11 cellular contexts compared by ENCODE assay signal in genomic region chr19:49335784-49336481, GRCh38. TPM values are rescaled to one million over a fixed set of nuclear protein-coding genes. Genes with fewer than 3 reads are reported as not detected.
DNase-seq lines count a peak whose midpoint lies in the region; ATAC-seq and TF ChIP-seq lines count a peak whose summit lies in the region.
"Had no signal": no experiment of that assay in that cellular context is flagged by ENCODE, and none has a peak within 500 bp of the region (broad histone marks: within the 10 kb centered on the region; RNA-seq: fewer than 3 reads in every experiment).

No MANE protein-coding gene starts in this region.

- H3K4me1 ChIP-seq in mucosa of rectum (ENCODE audit: control insufficient read depth in 2 of 2, insufficient read depth in 2 of 2, low read length in 2 of 2): peaks cover 4 to 18% of the 10 kb centered on the region in 2 donors
- peaks cover 4% of the 10 kb centered on the region for H3K4me1 ChIP-seq in smooth muscle cell (ENCODE audit: low read depth)

- no peaks in the 10 kb centered on the region for H3K27me3 ChIP-seq in mucosa of rectum (ENCODE audit: control insufficient read depth in 2 of 2, insufficient read depth in 2 of 2, low read length in 2 of 2)
- H3K27me3 ChIP-seq in smooth muscle cell (ENCODE audit: low read depth): no peaks in the 10 kb centered on the region

- no peaks in the 10 kb centered on the region for H3K9me3 ChIP-seq in mucosa of rectum (ENCODE audit: control insufficient read depth in 2 of 2, low read length in 2 of 2)
- H3K9me3 ChIP-seq in smooth muscle cell (replicated peaks; ENCODE audit: low read depth): no peaks in the 10 kb centered on the region

- H3K36me3 ChIP-seq in mucosa of rectum (ENCODE audit: control insufficient read depth in 2 of 2, insufficient read depth in 2 of 2, low read length in 2 of 2) (no peaks in the 10 kb centered on the region), smooth muscle cell (ENCODE audit: low read depth) (no peaks in the 10 kb centered on the region)

- TF ChIP-seq CTCF in GM12875 (IDR thresholded peaks at IDR 0.05; ENCODE audit: borderline replicate concordance, insufficient read depth, low read depth, low read length): no peak
- no peak for TF ChIP-seq CTCF in smooth muscle cell (IDR thresholded peaks at IDR 0.05; ENCODE audit: borderline replicate concordance, insufficient read depth, poor library complexity, severe bottlenecking)

- H3K27ac ChIP-seq in mucosa of rectum (ENCODE audit: low read depth in 2 of 2, low read length in 2 of 2) (peak overlapping the region; percentile 14 to 79), smooth muscle cell (ENCODE audit: low read depth) (no peak overlapping the region)

- H4K20me1 ChIP-seq in smooth muscle cell (ENCODE audit: low read depth): peaks cover 31% of the 10 kb centered on the region

- WGBS in smooth muscle cell (ENCODE audit: low lambda C conversion rate): 94% methylated on average over 14 of the region's 14 CpGs

- H3K4me3 ChIP-seq in GM12875 (ENCODE audit: low read depth, low read length) (peak overlapping the region; percentile 88), mucosa of rectum (ENCODE audit: low read length in 2 of 2) (peak overlapping the region; percentile 46 to 75), smooth muscle cell (no peak overlapping the region)

- no peak overlapping the region for H2AFZ ChIP-seq in smooth muscle cell (ENCODE audit: low read depth)

- H3K4me2 ChIP-seq in smooth muscle cell: no peak overlapping the region

- H3K79me2 ChIP-seq in smooth muscle cell (ENCODE audit: low read depth): no peaks in the 10 kb centered on the region

- peak; percentile 20 to 27 for DNase-seq in AML-193 (lab: John Stamatoyannopoulos, UW)
- peak; percentile 14 for DNase-seq in activated T-cell treated with anti-CD3 and anti-CD28 coated beads, Interleukin-2, amount 50 U/mL, for 48 hours
- no peak for DNase-seq in smooth muscle cell (lab: John Stamatoyannopoulos, UW; ENCODE audit: unreplicated experiment)
- no peak for DNase-seq in cerebellum (ENCODE audit: low spot score)
- DNase-seq in EL: no peak
- DNase-seq: amniotic stem cell, NCI-H1092 treated with DMSO at 0.1 percent for 48 hours had no signal

- H3F3A ChIP-seq in smooth muscle cell (ENCODE audit: low read depth): no peaks in the 10 kb centered on the region

- H3K9ac ChIP-seq in mucosa of rectum (ENCODE audit: low read depth in 1 of 2, low read length in 2 of 2) (peak overlapping the region; percentile 30 to 72), smooth muscle cell (ENCODE audit: low read depth) (no peak overlapping the region)

- no peak for ATAC-seq in GM18498 (IDR thresholded peaks at IDR 0.05; ENCODE audit: unreplicated experiment)

RNA-seq across cellular contexts. Expression of gene CD37, which starts 0.7 kb away (rescaled TPM):
- total RNA-seq in smooth muscle cell (not detected in 2 replicates), cerebellum (1.4 TPM)
- 7.0 and 8.8 TPM in 2 replicates for polyA plus RNA-seq in smooth muscle cell
- total RNA-seq: mesothelial cell of epicardium had no signal

RNA-seq across cellular contexts. Expression of gene SLC6A16, which starts 10.9 kb away (rescaled TPM):
- total RNA-seq in smooth muscle cell (0.63 and 1.4 TPM in 2 replicates), cerebellum (1.4 TPM)
- polyA plus RNA-seq in smooth muscle cell: 2.3 and 2.8 TPM in 2 replicates

RNA-seq across cellular contexts. Expression of gene TEAD2, which starts 26.3 kb away (rescaled TPM):
- total RNA-seq in smooth muscle cell (46.0 and 71.8 TPM in 2 replicates), cerebellum (15.3 TPM)
- 55.3 and 58.5 TPM in 2 replicates for polyA plus RNA-seq in smooth muscle cell

RNA-seq across cellular contexts. Expression of gene DKKL1, which starts 27.7 kb away (rescaled TPM):
- total RNA-seq in smooth muscle cell (2.3 and 6.3 TPM in 2 replicates), cerebellum (0.73 TPM)
- polyA plus RNA-seq in smooth muscle cell: 2.8 and 6.4 TPM in 2 replicates

RNA-seq across cellular contexts. Expression of gene KASH5, which starts 52.1 kb away (rescaled TPM):
- total RNA-seq in smooth muscle cell (not detected in 2 replicates), cerebellum (not detected)
- polyA plus RNA-seq in smooth muscle cell: not detected in 2 replicates
- total RNA-seq: mesothelial cell of epicardium had no signal

Comparison
In these comparisons a context has a peak if more than half of its experiments do, and no peak if none do; other contexts are left out.
1. DNase-seq: peak in AML-193 (2 of 2) and activated T-cell treated with anti-CD3 and anti-CD28 coated beads, Interleukin-2, amount 50 U/mL, for 48 hours (2 of 2); none in smooth muscle cell (single experiment), cerebellum (single experiment) and EL (single experiment).